ENCODE assay signal across 8 cellular contexts in genomic region chr2:136212426-136213378, GRCh38.
DNase-seq lines count a peak whose midpoint lies in the region; ATAC-seq, FAIRE-seq and TF ChIP-seq lines count a peak whose summit lies in the region.

No MANE protein-coding gene starts in this region.

- peaks cover 4% of the 10 kb centered on the region for H3K4me1 ChIP-seq in GM12878 (ENCODE audit: control insufficient read depth, insufficient read depth, low read length)

- peaks cover 25% of the 10 kb centered on the region for H3K4me1 Mint-ChIP-seq in type B pancreatic cell (ENCODE audit: unreplicated experiment)

- POLR2A ChIA-PET in GM12878 (lab: Charles Lee) = interaction anchor here (0.5 to 7.8 kb wide), 25 partner anchors 9 to 169 kb away, joined by 3 to 56 read pairs (median 5); no protein-coding TSS in a partner anchor

- TF ChIP-seq EP300 in GM12878 (IDR thresholded peaks at IDR 0.05; ENCODE audit: borderline replicate concordance in 1 of 2, control insufficient read depth in 1 of 2, low read depth in 2 of 2, low read length in 2 of 2) = peak in 1 of 2 experiments; percentile 78; a peak in 3 of 4 replicates

- DNase-seq in GM20000 (ENCODE audit: low spot score) (peak; percentile 21), GM12878 (ENCODE audit: low read depth, low spot score) (peak; percentile 34), NCI-H82 (lab: John Stamatoyannopoulos, UW) (no peak), SK-N-DZ (ENCODE audit: low spot score) (no peak), Right ventricle myocardium inferior (ENCODE audit: missing footprints) (no peak), type B pancreatic cell (ENCODE audit: extremely low spot score, unreplicated experiment) (no peak)

- H3K9ac ChIP-seq in GM12878 (ENCODE audit: control insufficient read depth, insufficient read depth, low read length) = no peak overlapping the region

- H3K4me3 Mint-ChIP-seq in type B pancreatic cell = no peak overlapping the region

- no peak overlapping the region for H2AFZ ChIP-seq in GM12878 (ENCODE audit: control insufficient read depth, low read depth, low read length)

- H3K36me3 ChIP-seq in GM12878 (ENCODE audit: control insufficient read depth in 2 of 2, insufficient read depth in 2 of 2, low read length in 1 of 2) = no peaks in the 10 kb centered on the region

- H3K36me3 Mint-ChIP-seq in type B pancreatic cell = no peaks in the 10 kb centered on the region

- intact Hi-C loops in GM12878 (cut with micrococcal nuclease; ENCODE audit: unreplicated experiment) (loop anchor here (2.0 to 5.0 kb wide), 2 partner anchors 95 to 98 kb away; partner anchors contain the start of gene CXCR4), Right ventricle myocardium inferior (cut with DNase I) (no loop called here)

- peak; percentile 87 for ATAC-seq in GM18502 (IDR thresholded peaks at IDR 0.05; ENCODE audit: poor library complexity, unreplicated experiment)
- peak; percentile 80 for ATAC-seq in HG03432 (IDR thresholded peaks at IDR 0.05; ENCODE audit: unreplicated experiment)
- peak; percentile 83 for ATAC-seq in GM12878
- ATAC-seq in Right ventricle myocardium inferior = no peak

- H3K79me2 ChIP-seq in GM12878 (ENCODE audit: control insufficient read depth, insufficient read depth, low read length) = no peaks in the 10 kb centered on the region

- CTCF ChIA-PET in GM12878 (lab: Yijun Ruan, JAX) = interaction anchor here (0.6 to 1.9 kb wide), 20 partner anchors 11 to 278 kb away, joined by 3 to 11 read pairs (median 5); no protein-coding TSS in a partner anchor

- TF ChIP-seq POLR2A in GM12878 (IDR thresholded peaks at IDR 0.05; ENCODE audit: low read depth, low read length) = no peak

- H3K9me3 Mint-ChIP-seq in type B pancreatic cell = peaks cover 17% of the 10 kb centered on the region

- BruUV-seq in GM12878 (replicated peaks; lab: Mats Ljungman, UMichigan) = TSS peak; percentile 76

- SMC1A ChIA-PET in GM12878 (lab: Charles Lee; ENCODE audit: uncharacterized antibody, unreplicated experiment) = interaction anchor here (0.6 to 10.8 kb wide), 44 partner anchors 9 to 298 kb away, joined by 3 to 202 read pairs (median 5); partner anchors contain the start of gene CXCR4

- no peak overlapping the region for H3K4me3 ChIP-seq in GM12878

- WGBS in GM12878 (ENCODE audit: insufficient coverage, insufficient replicate concordance, low lambda C conversion rate, missing lambda C conversion rate) = 20% methylated on average over 5 of the region's 5 CpGs

- no peak for TF ChIP-seq RAD21 in GM12878 (IDR thresholded peaks at IDR 0.05; ENCODE audit: insufficient read depth, low read depth, low read length)

- H3K4me2 ChIP-seq in GM12878 (ENCODE audit: control insufficient read depth, insufficient read depth) = no peak overlapping the region

- H3K27ac Mint-ChIP-seq in type B pancreatic cell = no peak overlapping the region

- TF ChIP-seq CTCF in GM20000 (IDR thresholded peaks at IDR 0.05; ENCODE audit: extremely low read depth, missing control alignments) = no peak
- no peak for TF ChIP-seq CTCF in GM12878 (IDR thresholded peaks at IDR 0.05 in 2 of 3, conservative IDR thresholded peaks at IDR 0.05 in 1 of 3; ENCODE audit: control insufficient read depth in 2 of 3, extremely low read depth in 1 of 3, insufficient read depth in 1 of 3, low read depth in 3 of 3, low read length in 3 of 3)
- TF ChIP-seq CTCF in type B pancreatic cell (conservative IDR thresholded peaks at IDR 0.05) = no peak

- H3K27ac ChIP-seq in GM12878 (ENCODE audit: control insufficient read depth, insufficient read depth) = no peak overlapping the region

- peaks cover 45% of the 10 kb centered on the region for H3K27me3 Mint-ChIP-seq in type B pancreatic cell

- H3K9me3 ChIP-seq in GM12878 (replicated peaks; ENCODE audit: control insufficient read depth, insufficient read depth, low read length) = peaks cover 2% of the 10 kb centered on the region; the same call in 2 of the 3 replicates

- no peak for FAIRE-seq in GM12878 (lab: Jason Lieb, UNC)

- in situ Hi-C loops in GM12878 (cut with MboI) = no loop called here

- RAD21 ChIA-PET in GM12878 (lab: Charles Lee; ENCODE audit: unreplicated experiment) = interaction anchor here (0.6 to 5.5 kb wide), 36 partner anchors 9 to 298 kb away, joined by 3 to 78 read pairs (median 4); no protein-coding TSS in a partner anchor

- H3K27me3 ChIP-seq in GM12878 (replicated peaks in 1 of 2; ENCODE audit: control insufficient read depth in 2 of 2, insufficient read depth in 2 of 2, low read length in 1 of 2) = peaks cover 0 to 8% of the 10 kb centered on the region in 2 experiments; a peak in 2 of 4 replicates

- no peaks in the 10 kb centered on the region for H4K20me1 ChIP-seq in GM12878 (ENCODE audit: control insufficient read depth, insufficient read depth)

TF ChIP-seq in GM12878, 131 proteins besides CTCF, POLR2A, EP300 and RAD21 (continues in another document):
- TF ChIP-seq CBFB (IDR thresholded peaks at IDR 0.05; ENCODE audit: low read depth) (no peak), NKRF (conservative IDR thresholded peaks at IDR 0.05) (no peak), E2F4 (IDR thresholded peaks at IDR 0.05; ENCODE audit: low read depth, low read length) (no peak), NFIC (IDR thresholded peaks at IDR 0.05; ENCODE audit: low read depth, low read length) (peak; percentile 69; the same call in 1 of the 2 replicates), ZNF274 (IDR thresholded peaks at IDR 0.05; ENCODE audit: insufficient read depth, insufficient read length) (no peak), GATAD2B (conservative IDR thresholded peaks at IDR 0.05; ENCODE audit: low read depth) (0 out of 2 replicates have a peak, but pooled peaks have one; percentile 23), STAT1 (conservative IDR thresholded peaks at IDR 0.05) (no peak), POU2F2 (IDR thresholded peaks at IDR 0.05; ENCODE audit: borderline replicate concordance, low read depth, low read length) (peak; percentile 28; the same call in 1 of the 3 replicates), MEF2B (IDR thresholded peaks at IDR 0.05; ENCODE audit: partially characterized antibody, poor library complexity, severe bottlenecking) (peak; percentile 92), ASH2L (IDR thresholded peaks at IDR 0.05; ENCODE audit: borderline replicate concordance, low read depth) (no peak), CUX1 (IDR thresholded peaks at IDR 0.05; ENCODE audit: insufficient replicate concordance, low read depth, low read length) (peak; percentile 14)

Comparison
In these comparisons a context has a peak if more than half of its experiments do, and no peak if none do; other contexts are left out.
1. DNase-seq: peak in GM20000 (single experiment) and GM12878 (single experiment); none in NCI-H82 (single experiment), SK-N-DZ (single experiment), Right ventricle myocardium inferior (single experiment) and type B pancreatic cell (single experiment).